Comparison of ENCODE assay signal across 28 cellular contexts in genomic region chr1:181538836-181539235, GRCh38. TPM values are rescaled to one million over a fixed set of nuclear protein-coding genes. Genes with fewer than 3 reads are reported as not detected.
"Had no signal": no experiment of that assay in that cellular context is flagged by ENCODE, and none has a peak within 500 bp of the region (broad histone marks: within the 10 kb centered on the region; RNA-seq: fewer than 3 reads in every experiment).

No MANE protein-coding gene starts in this region.

- DNase-seq: activated CD4-positive, alpha-beta memory T cell treated with anti-CD3 and anti-CD28 coated beads for 36 hours; activated CD4-positive, alpha-beta T cell treated with anti-CD3 and anti-CD28 coated beads, Interleukin-2, amount 10 ng/mL, durations not matched to agents 7 days and 5 days; activated CD4-positive, CD25-positive, alpha-beta regulatory T cell; activated CD8-positive, alpha-beta memory T cell treated with anti-CD3 and anti-CD28 coated beads for 24 hours; activated effector memory CD4-positive, alpha-beta T cell treated with anti-CD3 and anti-CD28 coated beads, Interleukin-2, amount 50 U/mL, for 16 hours; activated naive CD4-positive, alpha-beta T cell treated with Interleukin-2 at 50 U/mL for 16 hours; activated naive CD8-positive, alpha-beta T cell treated with anti-CD3 and anti-CD28 coated beads, Interleukin-2, amount 50 U/mL, for 24 hours; activated T-cell treated with anti-CD3 and anti-CD28 coated beads, Interleukin-2, amount 50 U/mL, for 4 hours; amniotic stem cell; KG1; NCI-H1092 treated with DMSO at 0.1 percent for 48 hours; NCI-H1417 treated with DMSO at 0.1 percent for 48 hours; NCI-H1694; NCI-H2029; NCI-H2107; NCI-H2171 treated with DMSO at 0.1 percent for 48 hours; NCI-H226; NCI-H510A treated with DMSO at 0.1 percent for 48 hours; PC-9; SIG-M5; T-helper 1 cell had no signal

- H3K9me3 Mint-ChIP-seq: activated CD4-positive, alpha-beta memory T cell treated with anti-CD3 and anti-CD28 coated beads for 36 hours; activated CD4-positive, alpha-beta T cell treated with anti-CD3 and anti-CD28 coated beads, Interleukin-2, amount 10 ng/mL, durations not matched to agents 7 days and 5 days; activated naive CD4-positive, alpha-beta T cell treated with anti-CD3 and anti-CD28 coated beads, Interleukin-2, amount 50 U/mL, for 72 hours; activated naive CD8-positive, alpha-beta T cell treated with anti-CD3 and anti-CD28 coated beads, Interleukin-2, amount 50 U/mL, for 24 hours; activated T-cell treated with anti-CD3 and anti-CD28 coated beads, Interleukin-2, amount 50 U/mL, for 4 hours had no signal

- H2AFZ ChIP-seq: PC-9 had no signal

- H3K4me3 Mint-ChIP-seq: activated CD4-positive, alpha-beta memory T cell treated with anti-CD3 and anti-CD28 coated beads for 36 hours; activated CD4-positive, alpha-beta T cell treated with anti-CD3 and anti-CD28 coated beads, Interleukin-2, amount 10 ng/mL, durations not matched to agents 7 days and 5 days; activated naive CD8-positive, alpha-beta T cell treated with anti-CD3 and anti-CD28 coated beads, Interleukin-2, amount 50 U/mL, for 24 hours; activated T-cell treated with anti-CD3 and anti-CD28 coated beads, Interleukin-2, amount 50 U/mL, for 4 hours; brain had no signal

- H3K4me1 Mint-ChIP-seq: activated CD4-positive, alpha-beta T cell treated with anti-CD3 and anti-CD28 coated beads, Interleukin-2, amount 10 ng/mL, durations not matched to agents 7 days and 5 days; activated naive CD8-positive, alpha-beta T cell treated with anti-CD3 and anti-CD28 coated beads, Interleukin-2, amount 50 U/mL, for 24 hours had no signal

- H3K4me2 ChIP-seq: PC-9 had no signal

- H3K27ac ChIP-seq: PC-9, SK-N-MC, VCaP had no signal

- H3K27ac Mint-ChIP-seq: activated CD4-positive, alpha-beta memory T cell treated with anti-CD3 and anti-CD28 coated beads for 36 hours; activated CD4-positive, alpha-beta T cell treated with anti-CD3 and anti-CD28 coated beads, Interleukin-2, amount 10 ng/mL, durations not matched to agents 7 days and 5 days; activated naive CD4-positive, alpha-beta T cell treated with anti-CD3 and anti-CD28 coated beads, Interleukin-2, amount 50 U/mL, for 72 hours; activated naive CD8-positive, alpha-beta T cell treated with anti-CD3 and anti-CD28 coated beads, Interleukin-2, amount 50 U/mL, for 24 hours; brain had no signal

- H3K4me3 ChIP-seq: PC-9, SK-N-MC had no signal

- FAIRE-seq: astrocyte had no signal

- H3K36me3 Mint-ChIP-seq: activated CD4-positive, alpha-beta memory T cell treated with anti-CD3 and anti-CD28 coated beads for 36 hours; activated naive CD4-positive, alpha-beta T cell treated with anti-CD3 and anti-CD28 coated beads, Interleukin-2, amount 50 U/mL, for 72 hours; brain had no signal

RNA-seq across cellular contexts. Expression of gene CACNA1E, which starts 55.5 kb away (rescaled TPM):
- total RNA-seq: activated CD4-positive, alpha-beta memory T cell treated with anti-CD3 and anti-CD28 coated beads for 36 hours; activated CD4-positive, alpha-beta T cell treated with anti-CD3 and anti-CD28 coated beads, Interleukin-2, amount 10 ng/mL, durations not matched to agents 7 days and 5 days; LHCN-M2; M059J; PC-9 had no signal
